11 cellular contexts compared by ENCODE assay signal in genomic region chr3:15319575-15319974, GRCh38. TPM values are rescaled to one million over a fixed set of nuclear protein-coding genes. Genes with fewer than 3 reads are reported as not detected.
DNase-seq lines count a peak whose midpoint lies in the region; TF ChIP-seq lines count a peak whose summit lies in the region.
"Had no signal": no experiment of that assay in that cellular context is flagged by ENCODE, and none has a peak within 500 bp of the region (broad histone marks: within the 10 kb centered on the region; RNA-seq: fewer than 3 reads in every experiment).

No MANE protein-coding gene starts in this region.

- no peaks in the 10 kb centered on the region for H3K9me3 ChIP-seq in SJSA1 (replicated peaks)
- H3K9me3 ChIP-seq: HAP-1 had no signal

- H3K27me3 ChIP-seq in SJSA1 (replicated peaks) (no peaks in the 10 kb centered on the region), rectal smooth muscle tissue (ENCODE audit: control insufficient read depth, insufficient read depth, low read length) (no peaks in the 10 kb centered on the region)

- H3K4me1 ChIP-seq in SJSA1 (replicated peaks) (peaks cover 53% of the 10 kb centered on the region), rectal smooth muscle tissue (ENCODE audit: control insufficient read depth, insufficient read depth, low read length) (peaks cover 14% of the 10 kb centered on the region)

- peak; percentile 80 for DNase-seq in EH (ENCODE audit: low read depth)
- peak in 1 of 2 experiments; percentile 49 for DNase-seq in SJSA1 (ENCODE audit: low read depth in 1 of 2, low spot score in 2 of 2)
- peak; percentile 73 for DNase-seq in fibroblast of villous mesenchyme (ENCODE audit: low read depth)
- no peak for DNase-seq in cerebellar cortex (ENCODE audit: low spot score)
- DNase-seq in H4 (ENCODE audit: low spot score), result no peak
- no peak for DNase-seq in activated gamma-delta T cell (lab: John Stamatoyannopoulos, UW)
- no peak for DNase-seq in occipital lobe (lab: John Stamatoyannopoulos, UW)
- DNase-seq: activated T-cell treated with anti-CD3 and anti-CD28 coated beads, Interleukin-2, amount 50 U/mL, for 48 hours; KG1 had no signal

- no peaks in the 10 kb centered on the region for H3K36me3 ChIP-seq in SJSA1
- H3K36me3 ChIP-seq in rectal smooth muscle tissue (ENCODE audit: control insufficient read depth, insufficient read depth, low read length), result no peaks in the 10 kb centered on the region
- H3K36me3 ChIP-seq: HAP-1 had no signal

- H3K4me3 ChIP-seq in SJSA1 (no peak overlapping the region), fibroblast of villous mesenchyme (ENCODE audit: low read depth, low read length) (no peak overlapping the region), rectal smooth muscle tissue (ENCODE audit: low read length) (no peak overlapping the region)
- H3K4me3 ChIP-seq: HAP-1 had no signal

- no peak overlapping the region for H3K9ac ChIP-seq in rectal smooth muscle tissue (ENCODE audit: low read length)

- no peak for TF ChIP-seq CTCF in fibroblast of villous mesenchyme (IDR thresholded peaks at IDR 0.05; ENCODE audit: insufficient read depth, low read depth, low read length)

- H3K27ac ChIP-seq in SJSA1 (peak overlapping the region; percentile 6; the same call in 1 of the 2 replicates), rectal smooth muscle tissue (ENCODE audit: low read depth, low read length) (peak overlapping the region; percentile 70)

RNA-seq across cellular contexts. Expression of gene SH3BP5, which starts 12.8 kb away (rescaled TPM):
- 7.6 and 10.4 TPM in 2 replicates for total RNA-seq in SJSA1 (2014; rRNA removed; shearing (Covaris generic))
- total RNA-seq in fibroblast of villous mesenchyme (9.1 and 10.3 TPM in 2 replicates), occipital lobe (61.6 TPM)
- total RNA-seq in H4 (2014; rRNA removed; shearing (Covaris generic)), result 11.7 and 12.4 TPM in 2 replicates

Comparison
In these comparisons a context has a peak if more than half of its experiments do, and no peak if none do; other contexts are left out.
1. DNase-seq: peak in EH (single experiment) and fibroblast of villous mesenchyme (single experiment); none in cerebellar cortex (single experiment), H4 (single experiment), activated gamma-delta T cell (single experiment) and occipital lobe (single experiment).